26 cellular contexts compared by ENCODE assay signal in the genomic region with DNA sequence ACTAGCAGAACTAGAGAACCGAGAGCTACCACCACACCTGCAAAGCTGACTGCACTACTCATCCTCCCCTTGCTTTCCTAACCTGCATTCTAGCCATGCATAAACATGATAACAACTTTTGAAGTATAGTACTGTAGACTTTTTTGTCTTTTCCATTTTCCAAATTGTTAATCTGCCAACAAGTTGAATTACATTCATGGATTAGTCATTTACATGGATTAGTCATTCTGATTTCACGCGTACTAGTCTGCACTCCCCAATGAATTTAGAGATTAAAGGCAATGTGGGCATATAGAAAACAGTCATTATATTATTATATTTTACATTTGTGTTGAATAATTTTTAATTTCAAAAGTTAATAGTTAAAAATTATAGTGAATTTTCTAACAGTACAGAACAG.
DNase-seq lines count a peak whose midpoint lies in the region; ATAC-seq, FAIRE-seq and TF ChIP-seq lines count a peak whose summit lies in the region.
"Had no signal": no experiment of that assay in that cellular context is flagged by ENCODE, and none has a peak within 500 bp of the region (broad histone marks: within the 10 kb centered on the region; RNA-seq: fewer than 3 reads in every experiment).

No MANE protein-coding gene starts in this region.

- H3K4me1 ChIP-seq in upper lobe of right lung: no peaks in the 10 kb centered on the region
- H3K4me1 ChIP-seq: left ventricle myocardium inferior had no signal

- no peaks in the 10 kb centered on the region for H3K9me3 ChIP-seq in upper lobe of right lung
- H3K9me3 ChIP-seq: left ventricle myocardium inferior, thyroid gland had no signal

- intact Hi-C loops in upper lobe of right lung (cut with DNase I): no loop called here

- TF ChIP-seq POLR2A in GM12892 (IDR thresholded peaks at IDR 0.05; ENCODE audit: low read depth, low read length): no peak

- no peak for ATAC-seq in upper lobe of right lung
- ATAC-seq: activated T-helper 17 cell treated with anti-CD3 and anti-CD28 coated beads, Interleukin-2, amount 50 U/mL, for 72 hours; K562; natural killer cell treated with Interleukin-12 subunit alpha and Interleukin-12 subunit beta and Interleukin-15 and Interleukin-18, amount 100 ng/mL, for 72 hours had no signal

- H3K4me3 ChIP-seq in AG10803 (ENCODE audit: low read length) (no peak overlapping the region), cardiac fibroblast (replicated peaks in 1 of 2; ENCODE audit: low read depth in 2 of 2, low read length in 2 of 2) (no peak overlapping the region), upper lobe of right lung (no peak overlapping the region)
- H3K4me3 ChIP-seq: K562, left ventricle myocardium inferior, thyroid gland had no signal

- H3K27me3 ChIP-seq in upper lobe of right lung: no peaks in the 10 kb centered on the region
- H3K27me3 ChIP-seq: thyroid gland had no signal

- DNase-seq in AG10803 (ENCODE audit: low read depth) (peak; percentile 11), NCI-H226 (peak; percentile 67), cardiac fibroblast (ENCODE audit: low read depth in 2 of 2) (peak; percentile 37 to 61), hepatic stellate cell (ENCODE audit: low spot score) (peak; percentile 9), upper lobe of right lung (no peak), GM12892 (ENCODE audit: insufficient read length) (no peak)
- no peak for DNase-seq in effector CD8-positive, alpha-beta T cell (lab: John Stamatoyannopoulos, UW)
- DNase-seq in NK-92 treated with Interleukin-12 subunit alpha and Interleukin-12 subunit beta, amount 100 ng/mL, for 24 hours (lab: John Stamatoyannopoulos, UW): no peak
- DNase-seq: activated CD4-positive, alpha-beta memory T cell treated with anti-CD3 and anti-CD28 coated beads, Interleukin-2, amount 10 ng/mL, durations not matched to agents 7 days and 5 days; activated CD4-positive, CD25-positive, alpha-beta regulatory T cell treated with anti-CD3 and anti-CD28 coated beads, Interleukin-2, amount 50 U/mL, for 72 hours; activated CD8-positive, alpha-beta memory T cell treated with anti-CD3 and anti-CD28 coated beads, Interleukin-2, amount 50 U/mL, for 48 hours; activated naive CD4-positive, alpha-beta T cell treated with anti-CD3 and anti-CD28 coated beads, Interleukin-2, amount 50 U/mL, for 16 hours; central memory CD4-positive, alpha-beta T cell; hippocampal formation; immature natural killer cell; left ventricle myocardium inferior; MM.1S; NCI-H1417; NCI-H2029 treated with DMSO at 0.1 percent for 48 hours; NCI-H69; thyroid gland had no signal

- no peak for TF ChIP-seq CTCF in AG10803 (conservative IDR thresholded peaks at IDR 0.05; ENCODE audit: low read length)
- TF ChIP-seq CTCF in cardiac fibroblast (IDR thresholded peaks at IDR 0.05; ENCODE audit: low read depth, low read length): no peak
- no peak for TF ChIP-seq CTCF in upper lobe of right lung (IDR thresholded peaks at IDR 0.05)

- H3K36me3 ChIP-seq in upper lobe of right lung: no peaks in the 10 kb centered on the region
- H3K36me3 ChIP-seq: left ventricle myocardium inferior, thyroid gland had no signal

- no peak overlapping the region for H3K27ac ChIP-seq in upper lobe of right lung
- H3K27ac ChIP-seq: left ventricle myocardium inferior, thyroid gland had no signal

- FAIRE-seq in GM12892 (lab: Jason Lieb, UNC): no peak
- FAIRE-seq: H1, K562, RCC 7860 had no signal

Comparison
In these comparisons a context has a peak if more than half of its experiments do, and no peak if none do; other contexts are left out.
1. DNase-seq: peak in AG10803 (single experiment), NCI-H226 (single experiment), cardiac fibroblast (2 of 2) and hepatic stellate cell (single experiment); none in effector CD8-positive, alpha-beta T cell (single experiment), NK-92 treated with Interleukin-12 subunit alpha and Interleukin-12 subunit beta, amount 100 ng/mL, for 24 hours (single experiment), upper lobe of right lung (single experiment) and GM12892 (single experiment).